11 cellular contexts compared by ENCODE assay signal in genomic region chr10:86678999-86679792, GRCh38. TPM values are rescaled to one million over a fixed set of nuclear protein-coding genes. Genes with fewer than 3 reads are reported as not detected.
A peak's percentile ranks its signal among the peaks of the same experiment; 100 is the strongest.
DNase-seq lines count a peak whose midpoint lies in the region; ATAC-seq lines count a peak whose summit lies in the region.
"Had no signal": no experiment of that assay in that cellular context is flagged by ENCODE, and none has a peak within 500 bp of the region (broad histone marks: within the 10 kb centered on the region; RNA-seq: fewer than 3 reads in every experiment).

No MANE protein-coding gene starts in this region.

- ATAC-seq in GM21529 (IDR thresholded peaks at IDR 0.05; ENCODE audit: unreplicated experiment) (peak; percentile 71), left lobe of liver (peak; percentile 14), GM18907 (IDR thresholded peaks at IDR 0.05; ENCODE audit: unreplicated experiment) (no peak), HG02884 (IDR thresholded peaks at IDR 0.05; ENCODE audit: unreplicated experiment) (no peak)

- DNase-seq in CMK (ENCODE audit: low read depth), result peak; percentile 3
- peak; percentile 42 to 57 for DNase-seq in NOMO-1 (lab: John Stamatoyannopoulos, UW; ENCODE audit: unreplicated experiment in 2 of 2)
- DNase-seq in left lobe of liver (ENCODE audit: low spot score), result no peak
- no peak for DNase-seq in SW480 (ENCODE audit: low spot score)
- no peak for DNase-seq in amniotic stem cell (lab: John Stamatoyannopoulos, UW)
- DNase-seq: activated T-cell treated with anti-CD3 and anti-CD28 coated beads, Interleukin-2, amount 50 U/mL, for 1 hour; NCI-H1048; stimulated activated CD4-positive, alpha-beta T cell treated with anti-CD3 and anti-CD28 coated beads, Interleukin-2, amount 100 ng/mL, for 24 hours had no signal

RNA-seq across cellular contexts. Expression of gene LDB3, which starts 10.9 kb away (rescaled TPM):
- 0.20 TPM for total RNA-seq in left lobe of liver

RNA-seq across cellular contexts. Expression of gene OPN4, which starts 24.8 kb away (rescaled TPM):
- not detected for total RNA-seq in left lobe of liver

Comparison
In these comparisons a context has a peak if more than half of its experiments do, and no peak if none do; other contexts are left out.
1. DNase-seq: peak in CMK (single experiment) and NOMO-1 (2 of 2); none in left lobe of liver (single experiment), SW480 (single experiment) and amniotic stem cell (single experiment).
2. ATAC-seq: peak in GM21529 (single experiment) and left lobe of liver (single experiment); none in GM18907 (single experiment) and HG02884 (single experiment).